ENCODE assay signal across 1 cellular context in the genomic region with DNA sequence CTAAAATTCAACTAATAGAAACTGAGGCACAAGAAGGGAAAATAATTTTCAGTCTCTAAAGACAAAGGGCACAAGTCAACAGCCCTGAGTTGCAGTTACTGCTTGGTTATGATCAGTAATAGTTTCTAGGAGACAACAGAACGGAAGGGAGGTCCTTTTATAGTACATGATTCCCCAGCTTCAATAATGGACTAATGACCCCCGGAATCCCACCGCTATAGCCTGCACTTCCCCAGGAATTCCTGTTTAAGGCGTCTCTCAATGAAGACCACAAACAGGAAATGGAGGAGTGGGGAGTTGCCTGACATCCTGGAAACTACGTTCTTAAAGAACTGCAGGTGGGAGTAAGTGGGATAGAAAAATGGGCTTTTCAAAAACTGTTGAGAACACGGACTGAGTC.
TF ChIP-seq lines count a peak whose summit lies in the region.

No MANE protein-coding gene starts in this region.

TF ChIP-seq in H1, 55 proteins besides CTCF, POLR2A, EP300 and RAD21 (continued from another document):
- TF ChIP-seq, protein P1, sequence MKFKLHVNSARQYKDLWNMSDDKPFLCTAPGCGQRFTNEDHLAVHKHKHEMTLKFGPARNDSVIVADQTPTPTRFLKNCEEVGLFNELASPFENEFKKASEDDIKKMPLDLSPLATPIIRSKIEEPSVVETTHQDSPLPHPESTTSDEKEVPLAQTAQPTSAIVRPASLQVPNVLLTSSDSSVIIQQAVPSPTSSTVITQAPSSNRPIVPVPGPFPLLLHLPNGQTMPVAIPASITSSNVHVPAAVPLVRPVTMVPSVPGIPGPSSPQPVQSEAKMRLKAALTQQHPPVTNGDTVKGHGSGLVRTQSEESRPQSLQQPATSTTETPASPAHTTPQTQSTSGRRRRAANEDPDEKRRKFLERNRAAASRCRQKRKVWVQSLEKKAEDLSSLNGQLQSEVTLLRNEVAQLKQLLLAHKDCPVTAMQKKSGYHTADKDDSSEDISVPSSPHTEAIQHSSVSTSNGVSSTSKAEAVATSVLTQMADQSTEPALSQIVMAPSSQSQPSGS (IDR thresholded peaks at IDR 0.05; ENCODE audit: low read length), result no peak
TF ChIP-seq in H1: peak in this region for 0.
